ENCODE assay signal across 1 cellular context in the genomic region with DNA sequence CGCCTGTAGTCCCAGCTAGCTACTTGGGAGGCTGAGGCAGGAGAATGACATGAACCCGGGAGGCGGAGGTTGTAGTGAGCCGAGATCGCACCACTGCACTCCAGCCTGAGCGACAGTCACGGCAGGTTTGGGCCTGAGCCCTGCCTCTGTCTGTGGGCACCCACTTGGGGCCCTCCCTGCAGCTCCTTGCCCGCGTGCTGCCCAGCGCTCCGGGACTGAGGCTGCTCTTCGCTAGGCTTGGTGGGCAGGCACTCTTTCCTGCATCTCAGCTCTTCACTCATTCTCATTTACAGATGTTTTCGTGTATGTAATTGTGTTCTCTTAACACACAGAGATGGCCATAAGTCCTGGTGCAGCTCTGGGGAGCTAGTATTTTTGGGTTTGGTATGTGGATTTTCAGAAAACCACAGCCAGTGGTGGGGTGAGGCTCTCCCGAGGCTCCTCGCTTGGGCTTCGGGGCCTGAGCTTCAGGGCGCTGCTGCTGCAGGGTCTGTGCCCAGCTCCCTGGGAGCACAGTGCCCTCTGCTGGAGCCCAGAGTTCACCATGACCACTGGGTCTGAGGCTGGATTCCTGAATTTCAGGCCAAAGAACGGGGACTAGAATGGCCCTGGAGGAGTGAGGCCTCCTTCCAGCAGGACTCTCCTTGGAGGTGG.
TF ChIP-seq lines count a peak whose summit lies in the region.

No MANE protein-coding gene starts in this region.

TF ChIP-seq in K562, 482 proteins besides CTCF, POLR2A, EP300 and RAD21:
- TF ChIP-seq STAG1 (CRISPR knock-in tag; IDR thresholded peaks at IDR 0.05; ENCODE audit: borderline replicate concordance) (peak; percentile 13; the same call in 1 of the 2 replicates), TBP (optimal IDR thresholded peaks at IDR 0.05; ENCODE audit: low read depth, low read length) (no peak), SMC3 (conservative IDR thresholded peaks at IDR 0.05; ENCODE audit: insufficient read depth, low read depth, low read length) (peak; percentile 74), SP1 (CRISPR knock-in tag; IDR thresholded peaks at IDR 0.05) (no peak), SRF (CRISPR knock-in tag; IDR thresholded peaks at IDR 0.05) (no peak)
- TF ChIP-seq, protein P1, sequence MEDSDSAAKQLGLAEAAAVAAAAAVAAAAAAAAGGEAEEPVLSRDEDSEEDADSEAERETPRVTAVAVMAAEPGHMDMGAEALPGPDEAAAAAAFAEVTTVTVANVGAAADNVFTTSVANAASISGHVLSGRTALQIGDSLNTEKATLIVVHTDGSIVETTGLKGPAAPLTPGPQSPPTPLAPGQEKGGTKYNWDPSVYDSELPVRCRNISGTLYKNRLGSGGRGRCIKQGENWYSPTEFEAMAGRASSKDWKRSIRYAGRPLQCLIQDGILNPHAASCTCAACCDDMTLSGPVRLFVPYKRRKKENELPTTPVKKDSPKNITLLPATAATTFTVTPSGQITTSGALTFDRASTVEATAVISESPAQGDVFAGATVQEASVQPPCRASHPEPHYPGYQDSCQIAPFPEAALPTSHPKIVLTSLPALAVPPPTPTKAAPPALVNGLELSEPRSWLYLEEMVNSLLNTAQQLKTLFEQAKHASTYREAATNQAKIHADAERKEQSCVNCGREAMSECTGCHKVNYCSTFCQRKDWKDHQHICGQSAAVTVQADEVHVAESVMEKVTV (CRISPR knock-in tag; IDR thresholded peaks at IDR 0.05): peak; percentile 19; the same call in 1 of the 2 replicates
- TF ChIP-seq, protein P2, sequence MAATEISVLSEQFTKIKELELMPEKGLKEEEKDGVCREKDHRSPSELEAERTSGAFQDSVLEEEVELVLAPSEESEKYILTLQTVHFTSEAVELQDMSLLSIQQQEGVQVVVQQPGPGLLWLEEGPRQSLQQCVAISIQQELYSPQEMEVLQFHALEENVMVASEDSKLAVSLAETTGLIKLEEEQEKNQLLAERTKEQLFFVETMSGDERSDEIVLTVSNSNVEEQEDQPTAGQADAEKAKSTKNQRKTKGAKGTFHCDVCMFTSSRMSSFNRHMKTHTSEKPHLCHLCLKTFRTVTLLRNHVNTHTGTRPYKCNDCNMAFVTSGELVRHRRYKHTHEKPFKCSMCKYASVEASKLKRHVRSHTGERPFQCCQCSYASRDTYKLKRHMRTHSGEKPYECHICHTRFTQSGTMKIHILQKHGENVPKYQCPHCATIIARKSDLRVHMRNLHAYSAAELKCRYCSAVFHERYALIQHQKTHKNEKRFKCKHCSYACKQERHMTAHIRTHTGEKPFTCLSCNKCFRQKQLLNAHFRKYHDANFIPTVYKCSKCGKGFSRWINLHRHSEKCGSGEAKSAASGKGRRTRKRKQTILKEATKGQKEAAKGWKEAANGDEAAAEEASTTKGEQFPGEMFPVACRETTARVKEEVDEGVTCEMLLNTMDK (IDR thresholded peaks at IDR 0.05; ENCODE audit: borderline replicate concordance, insufficient read depth, low read depth, low read length, poor library complexity, severe bottlenecking): peak; percentile 46
- TF ChIP-seq, protein P3, sequence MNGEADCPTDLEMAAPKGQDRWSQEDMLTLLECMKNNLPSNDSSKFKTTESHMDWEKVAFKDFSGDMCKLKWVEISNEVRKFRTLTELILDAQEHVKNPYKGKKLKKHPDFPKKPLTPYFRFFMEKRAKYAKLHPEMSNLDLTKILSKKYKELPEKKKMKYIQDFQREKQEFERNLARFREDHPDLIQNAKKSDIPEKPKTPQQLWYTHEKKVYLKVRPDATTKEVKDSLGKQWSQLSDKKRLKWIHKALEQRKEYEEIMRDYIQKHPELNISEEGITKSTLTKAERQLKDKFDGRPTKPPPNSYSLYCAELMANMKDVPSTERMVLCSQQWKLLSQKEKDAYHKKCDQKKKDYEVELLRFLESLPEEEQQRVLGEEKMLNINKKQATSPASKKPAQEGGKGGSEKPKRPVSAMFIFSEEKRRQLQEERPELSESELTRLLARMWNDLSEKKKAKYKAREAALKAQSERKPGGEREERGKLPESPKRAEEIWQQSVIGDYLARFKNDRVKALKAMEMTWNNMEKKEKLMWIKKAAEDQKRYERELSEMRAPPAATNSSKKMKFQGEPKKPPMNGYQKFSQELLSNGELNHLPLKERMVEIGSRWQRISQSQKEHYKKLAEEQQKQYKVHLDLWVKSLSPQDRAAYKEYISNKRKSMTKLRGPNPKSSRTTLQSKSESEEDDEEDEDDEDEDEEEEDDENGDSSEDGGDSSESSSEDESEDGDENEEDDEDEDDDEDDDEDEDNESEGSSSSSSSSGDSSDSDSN (IDR thresholded peaks at IDR 0.05; ENCODE audit: borderline replicate concordance in 1 of 2, low read depth in 2 of 2, low read length in 2 of 2): peak in 1 of 2 experiments; percentile 47; a peak in 1 of 4 replicates
TF ChIP-seq in K562: peak in this region for 5.
